In genomic region chr12:119936705-119937323, GRCh38 we compare ENCODE assay signal across 17 cellular contexts. TPM values are rescaled to one million over a fixed set of nuclear protein-coding genes. Genes with fewer than 3 reads are reported as not detected.
DNase-seq lines count a peak whose midpoint lies in the region; ATAC-seq, FAIRE-seq and TF ChIP-seq lines count a peak whose summit lies in the region.
"Had no signal": no experiment of that assay in that cellular context is flagged by ENCODE, and none has a peak within 500 bp of the region (broad histone marks: within the 10 kb centered on the region; RNA-seq: fewer than 3 reads in every experiment).

No MANE protein-coding gene starts in this region.

- H3K4me3 ChIP-seq in bronchial epithelial cell (ENCODE audit: low read depth, low read length) (no peak overlapping the region), lower lobe of right lung (no peak overlapping the region), upper lobe of right lung (no peak overlapping the region)

- intact Hi-C loops in lower lobe of right lung (cut with DNase I) (no loop called here), upper lobe of right lung (cut with DNase I) (no loop called here)

- H3K27me3 ChIP-seq in bronchial epithelial cell (ENCODE audit: control insufficient read depth, insufficient read depth, low read length) (no peaks in the 10 kb centered on the region), lower lobe of right lung (ENCODE audit: low read depth) (no peaks in the 10 kb centered on the region), upper lobe of right lung (peaks cover 5% of the 10 kb centered on the region)

- no peak for TF ChIP-seq CTCF in bronchial epithelial cell (IDR thresholded peaks at IDR 0.05; ENCODE audit: insufficient read depth, low read length, severe bottlenecking)
- TF ChIP-seq CTCF in lower lobe of right lung (IDR thresholded peaks at IDR 0.05) = no peak
- TF ChIP-seq CTCF in upper lobe of right lung (IDR thresholded peaks at IDR 0.05) = no peak

- ATAC-seq in lower lobe of right lung (peak; percentile 87 to 89), upper lobe of right lung (peak; percentile 80)
- ATAC-seq: CD8-positive, alpha-beta T cell had no signal

- H3K36me3 ChIP-seq in bronchial epithelial cell (ENCODE audit: control insufficient read depth, insufficient read depth, low read length) = no peaks in the 10 kb centered on the region
- no peaks in the 10 kb centered on the region for H3K36me3 ChIP-seq in lower lobe of right lung
- no peaks in the 10 kb centered on the region for H3K36me3 ChIP-seq in upper lobe of right lung

- no peak for FAIRE-seq in bronchial epithelial cell (lab: Jason Lieb, UNC)
- FAIRE-seq: D721Med had no signal

- H3K4me1 ChIP-seq in lower lobe of right lung (peaks cover 8% of the 10 kb centered on the region), upper lobe of right lung (no peaks in the 10 kb centered on the region)

- DNase-seq in DMS79 (lab: John Stamatoyannopoulos, UW) (peak; percentile 23), DMS79 treated with DMSO at 0.1 percent for 48 hours (lab: John Stamatoyannopoulos, UW) (no peak), bronchial epithelial cell (ENCODE audit: low read depth) (peak; percentile 37), lower lobe of right lung (no peak), upper lobe of right lung (no peak), NCI-H2107 (lab: John Stamatoyannopoulos, UW) (no peak), HuH-7 (ENCODE audit: low spot score) (no peak), SHP77 treated with DMSO at 0.1 percent for 48 hours (lab: John Stamatoyannopoulos, UW) (no peak)
- DNase-seq: CD8-positive, alpha-beta T cell; COR-L47; DMS153; GF-D8; HCEC 1CT; HFFc6; IMR-90 had no signal

- H3K27ac ChIP-seq in lower lobe of right lung (no peak overlapping the region), upper lobe of right lung (no peak overlapping the region)
- H3K27ac ChIP-seq: 22Rv1 had no signal

- H3K9me3 ChIP-seq in lower lobe of right lung (no peaks in the 10 kb centered on the region), upper lobe of right lung (no peaks in the 10 kb centered on the region)

RNA-seq across cellular contexts. Expression of gene BICDL1, which starts 52.2 kb away (rescaled TPM):
- total RNA-seq in bronchial epithelial cell = 10.8 and 30.7 TPM in 2 replicates
- total RNA-seq in lower lobe of right lung = 9.0 TPM
- 20.6 TPM for total RNA-seq in upper lobe of right lung
- total RNA-seq: IMR-90 had no signal

RNA-seq across cellular contexts. Expression of gene CIT, which starts 59.7 kb away (rescaled TPM):
- total RNA-seq in bronchial epithelial cell (0.79 and 0.90 TPM in 2 replicates), lower lobe of right lung (18.0 TPM), upper lobe of right lung (6.8 TPM)

Comparison
In these comparisons a context has a peak if more than half of its experiments do, and no peak if none do; other contexts are left out.
1. DNase-seq: peak in DMS79 (single experiment) and bronchial epithelial cell (single experiment); none in DMS79 treated with DMSO at 0.1 percent for 48 hours (single experiment), lower lobe of right lung (single experiment), upper lobe of right lung (single experiment), NCI-H2107 (single experiment), HuH-7 (single experiment) and SHP77 treated with DMSO at 0.1 percent for 48 hours (single experiment).